In genomic region chr17:18860161-18860972, GRCh38 we compare ENCODE assay signal across 8 cellular contexts. TPM values are rescaled to one million over a fixed set of nuclear protein-coding genes. Genes with fewer than 3 reads are reported as not detected.
A peak's percentile ranks its signal among the peaks of the same experiment; 100 is the strongest.
DNase-seq lines count a peak whose midpoint lies in the region; ATAC-seq and TF ChIP-seq lines count a peak whose summit lies in the region.

No MANE protein-coding gene starts in this region.

- POLR2A ChIA-PET in activated naive CD8-positive, alpha-beta T cell treated with anti-CD3 and anti-CD28 coated beads, Interleukin-2, amount 10 ng/mL, durations not matched to agents 7 days and 5 days (lab: Charles Lee): no interaction called here

- ATAC-seq in HG03175 (IDR thresholded peaks at IDR 0.05; ENCODE audit: unreplicated experiment): peak; percentile 36
- peak; percentile 37 for ATAC-seq in activated naive CD8-positive, alpha-beta T cell treated with anti-CD3 and anti-CD28 coated beads, Interleukin-2, amount 10 ng/mL, durations not matched to agents 7 days and 5 days (ENCODE audit: low read depth)
- ATAC-seq in stimulated activated naive CD8-positive, alpha-beta T cell treated with anti-CD3 and anti-CD28 coated beads, Interleukin-15, Interleukin-2, amounts not matched to agents 100 U/mL and 50 U/mL, for 24 hours: peak; percentile 19

- peak overlapping the region in 3 of 59 donors; percentile 73 to 97 (median 88) for H3K4me3 ChIP-seq in dorsolateral prefrontal cortex

- intact Hi-C loops in dorsolateral prefrontal cortex (cut with DNase I): no loop called here

- no peak for TF ChIP-seq CTCF in dorsolateral prefrontal cortex (IDR thresholded peaks at IDR 0.05 in 54 of 56, conservative IDR thresholded peaks at IDR 0.05 in 2 of 56; ENCODE audit: low read depth in 1 of 56, partially characterized antibody in 56 of 56)

- peaks cover 56% of the 10 kb centered on the region for H3K4me1 Mint-ChIP-seq in activated T-cell treated with anti-CD3 and anti-CD28 coated beads, Interleukin-2, amount 50 U/mL, for 24 hours (ENCODE audit: low read depth)
- H3K4me1 Mint-ChIP-seq in activated naive CD8-positive, alpha-beta T cell treated with anti-CD3 and anti-CD28 coated beads, Interleukin-2, amount 10 ng/mL, durations not matched to agents 7 days and 5 days: peaks cover 46% of the 10 kb centered on the region

- H3K27ac Mint-ChIP-seq in activated T-cell treated with anti-CD3 and anti-CD28 coated beads, Interleukin-2, amount 50 U/mL, for 24 hours: peak overlapping the region; percentile 96
- H3K27ac Mint-ChIP-seq in activated naive CD8-positive, alpha-beta T cell treated with anti-CD3 and anti-CD28 coated beads, Interleukin-2, amount 10 ng/mL, durations not matched to agents 7 days and 5 days: peak overlapping the region; percentile 82

- H3K27me3 ChIP-seq in dorsolateral prefrontal cortex: no peaks in the 10 kb centered on the region

- no peak for DNase-seq in activated T-cell treated with anti-CD3 and anti-CD28 coated beads, Interleukin-2, amount 50 U/mL, for 24 hours
- no peak for DNase-seq in activated T-cell treated with anti-CD3 and anti-CD28 coated beads for 4 hours
- no peak for DNase-seq in activated naive CD8-positive, alpha-beta T cell treated with anti-CD3 and anti-CD28 coated beads, Interleukin-2, amount 10 ng/mL, durations not matched to agents 7 days and 5 days
- no peak for DNase-seq in stimulated activated naive CD8-positive, alpha-beta T cell treated with anti-CD3 and anti-CD28 coated beads, Interleukin-15, Interleukin-2, amounts not matched to agents 100 U/mL and 50 U/mL, for 24 hours
- no peak for DNase-seq in AG20443 (ENCODE audit: low spot score)
- no peak for DNase-seq in dorsolateral prefrontal cortex
- no peak for DNase-seq in NCI-H774 (lab: John Stamatoyannopoulos, UW)

- H3K4me3 Mint-ChIP-seq in activated T-cell treated with anti-CD3 and anti-CD28 coated beads, Interleukin-2, amount 50 U/mL, for 24 hours: peak overlapping the region; percentile 91
- peak overlapping the region; percentile 71 for H3K4me3 Mint-ChIP-seq in activated naive CD8-positive, alpha-beta T cell treated with anti-CD3 and anti-CD28 coated beads, Interleukin-2, amount 10 ng/mL, durations not matched to agents 7 days and 5 days

- peaks cover 23% of the 10 kb centered on the region for H3K36me3 Mint-ChIP-seq in activated T-cell treated with anti-CD3 and anti-CD28 coated beads, Interleukin-2, amount 50 U/mL, for 24 hours (ENCODE audit: low read depth)
- H3K36me3 Mint-ChIP-seq in activated naive CD8-positive, alpha-beta T cell treated with anti-CD3 and anti-CD28 coated beads, Interleukin-2, amount 10 ng/mL, durations not matched to agents 7 days and 5 days: peaks cover 11% of the 10 kb centered on the region

- no peaks in the 10 kb centered on the region for H3K27me3 Mint-ChIP-seq in activated T-cell treated with anti-CD3 and anti-CD28 coated beads, Interleukin-2, amount 50 U/mL, for 24 hours
- no peaks in the 10 kb centered on the region for H3K27me3 Mint-ChIP-seq in activated naive CD8-positive, alpha-beta T cell treated with anti-CD3 and anti-CD28 coated beads, Interleukin-2, amount 10 ng/mL, durations not matched to agents 7 days and 5 days

- peak overlapping the region in 21 of 59 donors; percentile 6 to 99 (median 46) for H3K27ac ChIP-seq in dorsolateral prefrontal cortex

- no peaks in the 10 kb centered on the region for H3K9me3 Mint-ChIP-seq in activated T-cell treated with anti-CD3 and anti-CD28 coated beads, Interleukin-2, amount 50 U/mL, for 24 hours
- no peaks in the 10 kb centered on the region for H3K9me3 Mint-ChIP-seq in activated naive CD8-positive, alpha-beta T cell treated with anti-CD3 and anti-CD28 coated beads, Interleukin-2, amount 10 ng/mL, durations not matched to agents 7 days and 5 days

RNA-seq across cellular contexts. Expression of gene PRPSAP2, which starts 2.4 kb away (rescaled TPM):
- 10 to 100 TPM; 51.6 to 63.4 TPM for total RNA-seq in activated naive CD8-positive, alpha-beta T cell treated with anti-CD3 and anti-CD28 coated beads, Interleukin-2, amount 10 ng/mL, durations not matched to agents 7 days and 5 days
- 10 to 100 TPM; 35.2 to 78.9 (median 51.8) TPM for total RNA-seq in dorsolateral prefrontal cortex
